21 cellular contexts compared by ENCODE assay signal in genomic region chrX:87337267-87337666, GRCh38.
DNase-seq lines count a peak whose midpoint lies in the region; ATAC-seq and TF ChIP-seq lines count a peak whose summit lies in the region.
"Had no signal": no experiment of that assay in that cellular context is flagged by ENCODE, and none has a peak within 500 bp of the region (broad histone marks: within the 10 kb centered on the region; RNA-seq: fewer than 3 reads in every experiment).

No MANE protein-coding gene starts in this region.

- ATAC-seq in Right ventricle myocardium superior (ENCODE audit: poor library complexity) (no peak), psoas muscle (no peak)
- ATAC-seq: A549 had no signal

- TF ChIP-seq CTCF in choroid plexus epithelial cell (conservative IDR thresholded peaks at IDR 0.05; ENCODE audit: low read depth, low read length) (peak; percentile 27), smooth muscle cell (IDR thresholded peaks at IDR 0.05; ENCODE audit: borderline replicate concordance, insufficient read depth, poor library complexity, severe bottlenecking) (peak; percentile 9), psoas muscle (IDR thresholded peaks at IDR 0.05) (no peak), stomach (IDR thresholded peaks at IDR 0.05) (no peak)

- H2AFZ ChIP-seq in smooth muscle cell (ENCODE audit: low read depth): no peak overlapping the region

- H3K9me3 ChIP-seq in smooth muscle cell (replicated peaks; ENCODE audit: low read depth) (no peaks in the 10 kb centered on the region), psoas muscle (no peaks in the 10 kb centered on the region), stomach (no peaks in the 10 kb centered on the region)
- H3K9me3 ChIP-seq: A549, Caco-2 had no signal

- H3K4me2 ChIP-seq in smooth muscle cell: no peak overlapping the region
- H3K4me2 ChIP-seq: A549 had no signal

- no peaks in the 10 kb centered on the region for H4K20me1 ChIP-seq in smooth muscle cell (ENCODE audit: low read depth)

- peak; percentile 11 for DNase-seq in NCI-H524 treated with DMSO at 0.1 percent for 48 hours (lab: John Stamatoyannopoulos, UW)
- no peak for DNase-seq in NCI-H524 (lab: John Stamatoyannopoulos, UW)
- DNase-seq in OCI-M1 (lab: John Stamatoyannopoulos, UW): peak; percentile 25
- peak; percentile 15 for DNase-seq in choroid plexus epithelial cell (ENCODE audit: low read depth)
- no peak for DNase-seq in smooth muscle cell (lab: John Stamatoyannopoulos, UW; ENCODE audit: unreplicated experiment)
- no peak for DNase-seq in Right ventricle myocardium superior
- no peak for DNase-seq in psoas muscle
- no peak for DNase-seq in stomach
- DNase-seq: Caco-2, GF-D8, GOT3, HFFc6, KBM-7, NCI-H1048, NCI-H146, NCI-H2081 treated with DMSO at 0.1 percent for 48 hours, NCI-H774, RPMI8226 had no signal

- H3K4me3 ChIP-seq in choroid plexus epithelial cell (ENCODE audit: low read depth, low read length): no peak overlapping the region
- no peak overlapping the region for H3K4me3 ChIP-seq in smooth muscle cell
- H3K4me3 ChIP-seq in psoas muscle: no peak overlapping the region
- no peak overlapping the region for H3K4me3 ChIP-seq in stomach
- H3K4me3 ChIP-seq: A549, SK-N-MC had no signal

- no peaks in the 10 kb centered on the region for H3K36me3 ChIP-seq in smooth muscle cell (ENCODE audit: low read depth)
- no peaks in the 10 kb centered on the region for H3K36me3 ChIP-seq in psoas muscle (ENCODE audit: insufficient read depth in 1 of 2, low read depth in 1 of 2)
- H3K36me3 ChIP-seq in stomach: no peaks in the 10 kb centered on the region

- no peak for TF ChIP-seq EP300 in stomach (IDR thresholded peaks at IDR 0.05)

- no peak overlapping the region for H3K9ac ChIP-seq in smooth muscle cell (ENCODE audit: low read depth)

- H3K27me3 ChIP-seq in smooth muscle cell (ENCODE audit: low read depth) (no peaks in the 10 kb centered on the region), psoas muscle (ENCODE audit: insufficient read depth in 3 of 3, low read length in 2 of 3) (no peaks in the 10 kb centered on the region), stomach (no peaks in the 10 kb centered on the region)

- H3K4me1 ChIP-seq in smooth muscle cell (ENCODE audit: low read depth) (no peaks in the 10 kb centered on the region), psoas muscle (no peaks in the 10 kb centered on the region), stomach (no peaks in the 10 kb centered on the region)
- H3K4me1 ChIP-seq: A549, Caco-2 had no signal

- H3F3A ChIP-seq in smooth muscle cell (ENCODE audit: low read depth): no peaks in the 10 kb centered on the region

- no peak overlapping the region for H3K27ac ChIP-seq in smooth muscle cell (ENCODE audit: low read depth)
- no peak overlapping the region for H3K27ac ChIP-seq in psoas muscle
- H3K27ac ChIP-seq in stomach: no peak overlapping the region
- H3K27ac ChIP-seq: A549, HL-60, SK-N-MC had no signal

- no peaks in the 10 kb centered on the region for H3K79me2 ChIP-seq in smooth muscle cell (ENCODE audit: low read depth)

- no peak for TF ChIP-seq POLR2A in stomach (IDR thresholded peaks at IDR 0.05)

- 34% methylated on average over 1 of the region's 1 CpG for WGBS in smooth muscle cell (ENCODE audit: low lambda C conversion rate)
- 35 to 47% (median 44%) methylated on average over 1 of the region's 1 CpG for WGBS in psoas muscle, 3 donors
- 20 to 79% (median 27%) methylated on average over 1 of the region's 1 CpG for WGBS in stomach, 5 donors

- intact Hi-C loops in Right ventricle myocardium superior (cut with DNase I) (no loop called here), psoas muscle (cut with DNase I) (no loop called here), stomach (cut with DNase I; ENCODE audit: low total_unique reads) (no loop called here)

Comparison
In these comparisons a context has a peak if more than half of its experiments do, and no peak if none do; other contexts are left out.
1. DNase-seq: peak in NCI-H524 treated with DMSO at 0.1 percent for 48 hours (single experiment), OCI-M1 (single experiment) and choroid plexus epithelial cell (single experiment); none in NCI-H524 (0 of 2), smooth muscle cell (single experiment), Right ventricle myocardium superior (single experiment), psoas muscle (0 of 2) and stomach (single experiment).
2. CTCF ChIP-seq: peak in choroid plexus epithelial cell (single experiment) and smooth muscle cell (single experiment); none in psoas muscle (single experiment) and stomach (0 of 7).